Comparison of ENCODE assay signal across 1 cellular context in genomic region chr1:1577367-1578011, GRCh38.
TF ChIP-seq lines count a peak whose summit lies in the region.

No MANE protein-coding gene starts in this region.

TF ChIP-seq in HepG2, 621 proteins besides CTCF, POLR2A, EP300 and RAD21 (continued from another document and continues in another):
- TF ChIP-seq ZNF3 (CRISPR knock-in tag; IDR thresholded peaks at IDR 0.05) (no peak), POGK (CRISPR knock-in tag; conservative IDR thresholded peaks at IDR 0.05) (no peak), TFAP4 (IDR thresholded peaks at IDR 0.05; ENCODE audit: borderline replicate concordance, low read depth) (peak; percentile 60; the same call in 1 of the 2 replicates), RORA (CRISPR knock-in tag; IDR thresholded peaks at IDR 0.05) (no peak), ZNF589 (CRISPR knock-in tag; conservative IDR thresholded peaks at IDR 0.05) (no peak), TEAD3 (CRISPR knock-in tag; optimal IDR thresholded peaks at IDR 0.05; ENCODE audit: borderline replicate concordance) (peak; percentile 33), SATB2 (CRISPR knock-in tag; IDR thresholded peaks at IDR 0.05) (no peak), GRHL1 (CRISPR knock-in tag; conservative IDR thresholded peaks at IDR 0.05) (no peak), ZNF530 (CRISPR knock-in tag; IDR thresholded peaks at IDR 0.05; ENCODE audit: low read depth) (no peak), ZHX2 (IDR thresholded peaks at IDR 0.05; ENCODE audit: low read depth) (no peak), ZHX2 (CRISPR knock-in tag; IDR thresholded peaks at IDR 0.05; ENCODE audit: borderline replicate concordance) (no peak), CREB1 (IDR thresholded peaks at IDR 0.05) (no peak), CREB1 (CRISPR knock-in tag; IDR thresholded peaks at IDR 0.05) (no peak), LRRFIP1 (CRISPR knock-in tag; conservative IDR thresholded peaks at IDR 0.05) (no peak), GTF2F1 (IDR thresholded peaks at IDR 0.05; ENCODE audit: low read length) (no peak), SIX4 (CRISPR knock-in tag; IDR thresholded peaks at IDR 0.05) (no peak), EED (CRISPR knock-in tag; IDR thresholded peaks at IDR 0.05) (no peak), ZNF362 (CRISPR knock-in tag; IDR thresholded peaks at IDR 0.05; ENCODE audit: borderline replicate concordance) (peak; percentile 21; the same call in 1 of the 2 replicates), PBX3 (CRISPR knock-in tag; IDR thresholded peaks at IDR 0.05; ENCODE audit: borderline replicate concordance) (no peak), DDIT3 (CRISPR knock-in tag; IDR thresholded peaks at IDR 0.05) (no peak), CHD2 (IDR thresholded peaks at IDR 0.05; ENCODE audit: low read depth, low read length) (no peak), ZNF430 (CRISPR knock-in tag; IDR thresholded peaks at IDR 0.05) (no peak), E2F2 (CRISPR knock-in tag; IDR thresholded peaks at IDR 0.05; ENCODE audit: borderline replicate concordance) (no peak), PRMT3 (CRISPR knock-in tag; IDR thresholded peaks at IDR 0.05; ENCODE audit: borderline replicate concordance, low read depth) (no peak), ZNF577 (CRISPR knock-in tag; IDR thresholded peaks at IDR 0.05; ENCODE audit: borderline replicate concordance, low read depth) (no peak), MEIS1 (CRISPR knock-in tag; IDR thresholded peaks at IDR 0.05; ENCODE audit: borderline replicate concordance) (peak; percentile 35; the same call in 1 of the 2 replicates), ZNF839 (CRISPR knock-in tag; IDR thresholded peaks at IDR 0.05; ENCODE audit: borderline replicate concordance) (no peak), ZNF644 (CRISPR knock-in tag; IDR thresholded peaks at IDR 0.05; ENCODE audit: low read depth) (no peak), KMT2A (CRISPR knock-in tag; IDR thresholded peaks at IDR 0.05) (no peak), CEBPB (IDR thresholded peaks at IDR 0.05; ENCODE audit: borderline replicate concordance, low read depth, low read length) (peak; percentile 40; the same call in 1 of the 2 replicates), HMG20B (CRISPR knock-in tag; conservative IDR thresholded peaks at IDR 0.05) (no peak), MED1 (CRISPR knock-in tag; IDR thresholded peaks at IDR 0.05) (no peak), ZNF616 (CRISPR knock-in tag; IDR thresholded peaks at IDR 0.05; ENCODE audit: low read depth) (no peak), HDAC6 (IDR thresholded peaks at IDR 0.05; ENCODE audit: low read depth, low read length) (no peak), RBM39 (IDR thresholded peaks at IDR 0.05; ENCODE audit: low read depth, low read length, poor library complexity, severe bottlenecking) (no peak), NCOA1 (CRISPR knock-in tag; IDR thresholded peaks at IDR 0.05) (no peak), ZNF547 (CRISPR knock-in tag; IDR thresholded peaks at IDR 0.05) (no peak), ZNF235 (CRISPR knock-in tag; IDR thresholded peaks at IDR 0.05; ENCODE audit: borderline replicate concordance) (no peak), KAT8 (CRISPR knock-in tag; IDR thresholded peaks at IDR 0.05) (no peak), ETS1 (CRISPR knock-in tag; IDR thresholded peaks at IDR 0.05) (no peak), ZFP91 (CRISPR knock-in tag; IDR thresholded peaks at IDR 0.05; ENCODE audit: borderline replicate concordance) (no peak), TCF7 (IDR thresholded peaks at IDR 0.05; ENCODE audit: low read depth) (no peak), DRAP1 (CRISPR knock-in tag; IDR thresholded peaks at IDR 0.05) (no peak), SNRNP70 (IDR thresholded peaks at IDR 0.05; ENCODE audit: low read depth, low read length) (no peak)
